Comparison of ENCODE assay signal across 8 cellular contexts in genomic region chr11:5380740-5381342, GRCh38. TPM values are rescaled to one million over a fixed set of nuclear protein-coding genes. Genes with fewer than 3 reads are reported as not detected.
DNase-seq lines count a peak whose midpoint lies in the region; ATAC-seq, FAIRE-seq and TF ChIP-seq lines count a peak whose summit lies in the region.

No MANE protein-coding gene starts in this region.

- FAIRE-seq in astrocyte (lab: Jason Lieb, UNC), result peak; percentile 64

- H3K4me2 ChIP-seq in DOHH2 (ENCODE audit: low read length), result no peak overlapping the region
- H3K4me2 ChIP-seq in astrocyte (ENCODE audit: low read length), result no peak overlapping the region

- no peaks in the 10 kb centered on the region for H3K9me3 ChIP-seq in DOHH2 (ENCODE audit: control insufficient read depth, insufficient read depth, low read length)
- H3K9me3 ChIP-seq in NT2/D1 (ENCODE audit: insufficient read depth, low read length), result no peaks in the 10 kb centered on the region
- H3K9me3 ChIP-seq in astrocyte (ENCODE audit: insufficient read depth, low read depth, low read length), result no peaks in the 10 kb centered on the region

- no peaks in the 10 kb centered on the region for H3K9me3 Mint-ChIP-seq in astrocyte (ENCODE audit: unreplicated experiment)

- H2AFZ ChIP-seq in astrocyte (ENCODE audit: low read depth, low read length), result no peak overlapping the region

- H3K27ac Mint-ChIP-seq in astrocyte (ENCODE audit: unreplicated experiment), result peak overlapping the region; percentile 23

- H3K4me1 ChIP-seq in DOHH2 (ENCODE audit: control insufficient read depth, low read length) (no peaks in the 10 kb centered on the region), NT2/D1 (ENCODE audit: insufficient read depth, insufficient read length) (no peaks in the 10 kb centered on the region), astrocyte (ENCODE audit: insufficient read depth, low read length) (no peaks in the 10 kb centered on the region)

- TF ChIP-seq CTCF in DOHH2 (IDR thresholded peaks at IDR 0.05; ENCODE audit: low read depth, low read length, poor library complexity, severe bottlenecking) (peak; percentile 74), astrocyte (IDR thresholded peaks at IDR 0.05; ENCODE audit: insufficient read depth, low read depth, low read length) (peak; percentile 75)

- H3K36me3 Mint-ChIP-seq in astrocyte (ENCODE audit: low read depth, unreplicated experiment), result no peaks in the 10 kb centered on the region

- no peaks in the 10 kb centered on the region for H3K27me3 Mint-ChIP-seq in astrocyte (ENCODE audit: low read depth, unreplicated experiment)

- H3K27ac ChIP-seq in DOHH2 (ENCODE audit: low read depth, low read length) (no peak overlapping the region), astrocyte (ENCODE audit: low read depth, low read length) (no peak overlapping the region)

- H3K79me2 ChIP-seq in DOHH2 (ENCODE audit: control insufficient read depth, low read length), result no peaks in the 10 kb centered on the region
- H3K79me2 ChIP-seq in astrocyte (ENCODE audit: insufficient read depth, low read length), result no peaks in the 10 kb centered on the region

- no peak overlapping the region for H3K4me3 Mint-ChIP-seq in astrocyte (ENCODE audit: unreplicated experiment)

- H4K20me1 ChIP-seq in DOHH2 (ENCODE audit: control insufficient read depth, insufficient read depth, low read depth, low read length), result no peaks in the 10 kb centered on the region
- no peaks in the 10 kb centered on the region for H4K20me1 ChIP-seq in astrocyte (ENCODE audit: insufficient read depth, low read length)

- H3K9me2 ChIP-seq in DOHH2 (replicated peaks; ENCODE audit: control insufficient read depth, low read length), result no peaks in the 10 kb centered on the region

- ATAC-seq in GM19372 (IDR thresholded peaks at IDR 0.05; ENCODE audit: low read depth, unreplicated experiment) (peak; percentile 94), HG03342 (IDR thresholded peaks at IDR 0.05; ENCODE audit: unreplicated experiment) (peak; percentile 94), HG03457 (IDR thresholded peaks at IDR 0.05; ENCODE audit: unreplicated experiment) (no peak)

- no peaks in the 10 kb centered on the region for H3K4me1 Mint-ChIP-seq in astrocyte (ENCODE audit: low read depth, unreplicated experiment)

- no peaks in the 10 kb centered on the region for H3K27me3 ChIP-seq in DOHH2 (ENCODE audit: control insufficient read depth, low read length)
- no peaks in the 10 kb centered on the region for H3K27me3 ChIP-seq in NT2/D1 (ENCODE audit: insufficient read depth, insufficient read length)
- H3K27me3 ChIP-seq in astrocyte (ENCODE audit: insufficient read depth, low read length), result no peaks in the 10 kb centered on the region

- no peak overlapping the region for H3K4me3 ChIP-seq in DOHH2 (ENCODE audit: low read length)
- H3K4me3 ChIP-seq in NT2/D1 (ENCODE audit: insufficient read length, low read depth), result no peak overlapping the region
- no peak overlapping the region for H3K4me3 ChIP-seq in astrocyte (ENCODE audit: insufficient read depth, low read depth, low read length)

- no peak overlapping the region for H3K9ac ChIP-seq in NT2/D1 (ENCODE audit: insufficient read length, low read depth)
- no peak overlapping the region for H3K9ac ChIP-seq in astrocyte (ENCODE audit: low read length)

- H3F3A ChIP-seq in DOHH2 (ENCODE audit: control insufficient read depth, insufficient read depth), result no peaks in the 10 kb centered on the region

- DNase-seq in NT2/D1 (ENCODE audit: low read depth, low spot score), result peak; percentile 78
- peak; percentile 28 for DNase-seq in astrocyte (ENCODE audit: low read depth)
- DNase-seq in iPS DF 4.7 (ENCODE audit: extremely low read depth, low spot score), result peak; percentile 58
- DNase-seq in stimulated activated CD4-positive, alpha-beta T cell treated with anti-CD3 and anti-CD28 coated beads, Interleukin-2, amount 100 ng/mL, for 48 hours, result peak; percentile 13 to 19

- no peaks in the 10 kb centered on the region for H3K36me3 ChIP-seq in DOHH2 (ENCODE audit: control insufficient read depth, low read length)
- H3K36me3 ChIP-seq in NT2/D1 (ENCODE audit: insufficient read depth, insufficient read length, low read length), result no peaks in the 10 kb centered on the region
- no peaks in the 10 kb centered on the region for H3K36me3 ChIP-seq in astrocyte (ENCODE audit: insufficient read depth, low read length)

RNA-seq across cellular contexts. Expression of gene OR51M1, which starts 2.8 kb away (rescaled TPM):
- not detected in 2 replicates for total RNA-seq in astrocyte

RNA-seq across cellular contexts. Expression of gene OR51B6, which starts 29.5 kb away (rescaled TPM):
- total RNA-seq in astrocyte, result not detected in 2 replicates

RNA-seq across cellular contexts. Expression of gene OR51B5, which starts 37.5 kb away (rescaled TPM):
- total RNA-seq in astrocyte, result not detected in 2 replicates

RNA-seq across cellular contexts. Expression of gene OR51Q1, which starts 41.1 kb away (rescaled TPM):
- not detected in 2 replicates for total RNA-seq in astrocyte

RNA-seq across cellular contexts. Expression of gene OR51B2, which starts 56.7 kb away (rescaled TPM):
- not detected in 2 replicates for total RNA-seq in astrocyte

Comparison
In these comparisons a context has a peak if more than half of its experiments do, and no peak if none do; other contexts are left out.
1. DNase-seq: peak in every context shown above with its lines; median percentile 78 in NT2/D1; 58 in iPS DF 4.7; 28 in astrocyte; 16 in stimulated activated CD4-positive, alpha-beta T cell treated with anti-CD3 and anti-CD28 coated beads, Interleukin-2, amount 100 ng/mL, for 48 hours.